Comparison of ENCODE assay signal across 18 cellular contexts in the genomic region with DNA sequence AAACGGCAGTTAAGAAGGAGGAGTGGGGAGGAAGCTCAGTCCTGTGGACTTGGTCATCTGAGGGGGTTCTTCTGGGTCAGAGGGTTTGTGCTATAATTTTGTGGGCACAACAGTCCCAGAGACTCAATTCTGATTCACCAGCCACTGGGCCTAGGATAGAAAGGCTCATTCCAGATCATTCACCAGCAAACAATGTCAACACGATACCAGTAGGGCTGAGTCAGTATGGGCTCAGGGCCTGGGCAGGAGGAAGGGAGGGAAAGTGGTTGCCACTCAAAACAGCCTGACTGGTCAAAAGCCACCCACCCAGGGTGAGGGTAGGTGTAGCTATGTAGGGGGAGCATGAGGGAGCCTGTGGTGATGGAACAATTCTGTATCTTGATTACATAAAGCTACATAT.
A peak's percentile ranks its signal among the peaks of the same experiment; 100 is the strongest.
DNase-seq lines count a peak whose midpoint lies in the region; ATAC-seq, FAIRE-seq and TF ChIP-seq lines count a peak whose summit lies in the region.
"Had no signal": no experiment of that assay in that cellular context is flagged by ENCODE, and none has a peak within 500 bp of the region (broad histone marks: within the 10 kb centered on the region; RNA-seq: fewer than 3 reads in every experiment).

No MANE protein-coding gene starts in this region.

- H3K27me3 Mint-ChIP-seq in effector memory CD8-positive, alpha-beta T cell, result no peaks in the 10 kb centered on the region
- H3K27me3 Mint-ChIP-seq: activated CD8-positive, alpha-beta memory T cell treated with anti-CD3 and anti-CD28 coated beads, Interleukin-2, amount 10 ng/mL, durations not matched to agents 7 days and 5 days had no signal

- CTCF ChIA-PET in HepG2 (lab: Yijun Ruan, JAX; ENCODE audit: low intra/inter-chr PET ratio, low total read pairs), result no interaction called here

- BruUV-seq in HepG2 (replicated peaks; lab: Mats Ljungman, UMichigan), result no TSS peak

- peak overlapping the region in 1 of 2 donors; percentile 26 for H3K27ac Mint-ChIP-seq in effector memory CD8-positive, alpha-beta T cell
- H3K27ac Mint-ChIP-seq: activated CD8-positive, alpha-beta memory T cell treated with anti-CD3 and anti-CD28 coated beads, Interleukin-2, amount 10 ng/mL, durations not matched to agents 7 days and 5 days had no signal

- H3K36me3 Mint-ChIP-seq in effector memory CD8-positive, alpha-beta T cell (ENCODE audit: insufficient read depth), result peaks cover 46% of the 10 kb centered on the region

- no peak for ATAC-seq in HepG2
- ATAC-seq in effector memory CD8-positive, alpha-beta T cell (replicated peaks), result no peak
- ATAC-seq: activated CD8-positive, alpha-beta memory T cell treated with anti-CD3 and anti-CD28 coated beads, Interleukin-2, amount 10 ng/mL, durations not matched to agents 7 days and 5 days; stimulated activated naive CD8-positive, alpha-beta T cell treated with anti-CD3 and anti-CD28 coated beads, Interleukin-15, Interleukin-2, amounts not matched to agents 100 U/mL and 50 U/mL, for 24 hours had no signal

- H4K20me1 ChIP-seq in HepG2 (ENCODE audit: insufficient read depth, low read length) (no peaks in the 10 kb centered on the region), keratinocyte (ENCODE audit: control insufficient read depth, extremely low read depth, insufficient read depth, low read length) (no peaks in the 10 kb centered on the region)

- H3K9me3 ChIP-seq in liver (ENCODE audit: control insufficient read depth in 4 of 4, low read length in 3 of 4), result no peaks in the 10 kb centered on the region
- no peaks in the 10 kb centered on the region for H3K9me3 ChIP-seq in HepG2 (ENCODE audit: low read length)
- no peaks in the 10 kb centered on the region for H3K9me3 ChIP-seq in keratinocyte (ENCODE audit: control insufficient read depth, low read depth, low read length)

- H2AFZ ChIP-seq in HepG2 (ENCODE audit: low read length), result no peak overlapping the region
- H2AFZ ChIP-seq in keratinocyte (ENCODE audit: control insufficient read depth, low read length), result no peak overlapping the region

- H3K27me3 ChIP-seq in liver (ENCODE audit: control insufficient read depth in 4 of 4, insufficient read depth in 4 of 4, low read length in 3 of 4) (no peaks in the 10 kb centered on the region), HepG2 (ENCODE audit: control insufficient read depth in 1 of 2, insufficient read depth in 2 of 2, low read length in 2 of 2) (no peaks in the 10 kb centered on the region), keratinocyte (ENCODE audit: control insufficient read depth, extremely low read depth, insufficient read depth, low read length) (no peaks in the 10 kb centered on the region)

- intact Hi-C loops in HepG2 (cut with micrococcal nuclease; ENCODE audit: unreplicated experiment), result no loop called here

- WGBS in liver, result 80% methylated on average over 2 of the region's 2 CpGs
- WGBS in HepG2 (ENCODE audit: low lambda C conversion rate), result 90% methylated on average over 2 of the region's 2 CpGs

- TF ChIP-seq EP300 in HepG2 (IDR thresholded peaks at IDR 0.05; ENCODE audit: low read depth in 2 of 2, low read length in 2 of 2) (no peak), HepG2 (CRISPR knock-in tag; IDR thresholded peaks at IDR 0.05; ENCODE audit: borderline replicate concordance) (no peak)

- no peak overlapping the region for H3K9ac ChIP-seq in liver (ENCODE audit: low read depth in 1 of 2, low read length in 2 of 2)
- no peak overlapping the region for H3K9ac ChIP-seq in HepG2 (ENCODE audit: insufficient read depth, low read depth, low read length)
- H3K9ac ChIP-seq in keratinocyte (ENCODE audit: control insufficient read depth, extremely low read depth, insufficient read depth, low read length), result no peak overlapping the region

- POLR2A ChIA-PET in HepG2 (lab: Yijun Ruan, JAX), result no interaction called here

- peaks cover 0 to 2% (median 0%) of the 10 kb centered on the region in 4 donors for H3K36me3 ChIP-seq in liver (ENCODE audit: control insufficient read depth in 4 of 4, insufficient read depth in 3 of 4, low read depth in 1 of 4, low read length in 3 of 4)
- H3K36me3 ChIP-seq in HepG2 (replicated peaks in 1 of 2; ENCODE audit: control insufficient read depth in 1 of 2, insufficient read depth in 2 of 2, low read length in 2 of 2), result peaks cover 1 to 22% of the 10 kb centered on the region in 2 experiments; a peak in 2 of 5 replicates
- H3K36me3 ChIP-seq in keratinocyte (ENCODE audit: control insufficient read depth in 2 of 2, extremely low read depth in 1 of 2, insufficient read depth in 2 of 2, low read length in 2 of 2), result peaks cover 0 to 4% of the 10 kb centered on the region in 2 experiments

- TF ChIP-seq RAD21 in liver (IDR thresholded peaks at IDR 0.05), result no peak
- no peak for TF ChIP-seq RAD21 in HepG2 (CRISPR knock-in tag; IDR thresholded peaks at IDR 0.05)

- H3K4me2 ChIP-seq in HepG2 (ENCODE audit: low read depth, low read length), result no peak overlapping the region
- peak overlapping the region; percentile 10 for H3K4me2 ChIP-seq in keratinocyte (ENCODE audit: control insufficient read depth, extremely low read depth, insufficient read depth, low read depth, low read length)

- no peak overlapping the region for H3K4me3 Mint-ChIP-seq in effector memory CD8-positive, alpha-beta T cell
- H3K4me3 Mint-ChIP-seq: activated CD8-positive, alpha-beta memory T cell treated with anti-CD3 and anti-CD28 coated beads, Interleukin-2, amount 10 ng/mL, durations not matched to agents 7 days and 5 days had no signal

- no peak for FAIRE-seq in HepG2 (lab: Jason Lieb, UNC)
- FAIRE-seq in keratinocyte (lab: Jason Lieb, UNC), result peak; percentile 52
- FAIRE-seq: GM18507, islet of Langerhans had no signal

- dilution Hi-C loops in keratinocyte (cut with MboI; ENCODE audit: extremely low pct_ligation_motif_present, low sequenced_read_pairs), result no loop called here

- H3K27ac ChIP-seq in liver (ENCODE audit: low read depth in 1 of 2, low read length in 2 of 2) (no peak overlapping the region), HepG2 (ENCODE audit: extremely low read length, insufficient read depth, low read length) (no peak overlapping the region), keratinocyte (ENCODE audit: control insufficient read depth, insufficient read depth, low read length) (peak overlapping the region; percentile 57)

- H3K79me2 ChIP-seq in HepG2 (ENCODE audit: insufficient read depth, low read length) (no peaks in the 10 kb centered on the region), keratinocyte (ENCODE audit: control insufficient read depth, insufficient read depth, low read length) (no peaks in the 10 kb centered on the region)

- H3K4me3 ChIP-seq in liver (ENCODE audit: low read depth in 1 of 3, low read length in 3 of 3), result no peak overlapping the region
- H3K4me3 ChIP-seq in HepG2 (replicated peaks in 1 of 3; ENCODE audit: insufficient read depth in 1 of 3, low read depth in 2 of 3, low read length in 3 of 3), result no peak overlapping the region
- no peak overlapping the region for H3K4me3 ChIP-seq in keratinocyte (ENCODE audit: control insufficient read depth in 2 of 3, extremely low read depth in 1 of 3, insufficient read depth in 2 of 3, low read depth in 1 of 3, low read length in 3 of 3)

- no peaks in the 10 kb centered on the region for H3K9me1 ChIP-seq in keratinocyte (ENCODE audit: control insufficient read depth, extremely low read depth, insufficient read depth, low read length)

- peaks cover 0 to 6% of the 10 kb centered on the region in 2 donors for H3K4me1 Mint-ChIP-seq in effector memory CD8-positive, alpha-beta T cell (ENCODE audit: low read depth in 2 of 2)

- H3K4me1 ChIP-seq in liver (ENCODE audit: control insufficient read depth in 4 of 4, insufficient read depth in 4 of 4, low read length in 3 of 4), result peaks cover 11 to 27% (median 20%) of the 10 kb centered on the region in 4 donors
- H3K4me1 ChIP-seq in HepG2 (ENCODE audit: insufficient read depth, low read length), result peaks cover 3% of the 10 kb centered on the region; the same call in 1 of the 2 replicates
- peaks cover 13% of the 10 kb centered on the region for H3K4me1 ChIP-seq in keratinocyte (ENCODE audit: control insufficient read depth, extremely low read depth, insufficient read depth, low read length)

- H3K9me3 Mint-ChIP-seq in effector memory CD8-positive, alpha-beta T cell, result no peaks in the 10 kb centered on the region
- H3K9me3 Mint-ChIP-seq: nephron progenitor cell had no signal

- TF ChIP-seq CTCF in liver (IDR thresholded peaks at IDR 0.05; ENCODE audit: low read depth, low read length, missing input control) (no peak), HepG2 (CRISPR knock-in tag; IDR thresholded peaks at IDR 0.05) (no peak), keratinocyte (optimal IDR thresholded peaks at IDR 0.05 in 1 of 3, IDR thresholded peaks at IDR 0.05 in 1 of 3, conservative IDR thresholded peaks at IDR 0.05 in 1 of 3; ENCODE audit: extremely low read depth in 1 of 3, insufficient read depth in 2 of 3, low read length in 3 of 3) (no peak)

- DNase-seq in HepG2 (ENCODE audit: low spot score), result no peak
- DNase-seq in amniotic stem cell (lab: John Stamatoyannopoulos, UW), result peak; percentile 40
- DNase-seq in keratinocyte (ENCODE audit: low read depth, low spot score), result peak; percentile 5
- no peak for DNase-seq in HT-29 (ENCODE audit: low spot score)
- DNase-seq in ecto neural progenitor cell (ENCODE audit: low spot score), result no peak
- DNase-seq in NCI-H1417 treated with DMSO at 0.1 percent for 48 hours (lab: John Stamatoyannopoulos, UW), result no peak
- DNase-seq in effector memory CD8-positive, alpha-beta T cell, result no peak
- DNase-seq: 8988T; activated CD8-positive, alpha-beta memory T cell treated with anti-CD3 and anti-CD28 coated beads, Interleukin-2, amount 10 ng/mL, durations not matched to agents 7 days and 5 days; aorta; DMS79 treated with DMSO at 0.1 percent for 48 hours; erythroblast; NCI-H1694; nephron progenitor cell; stimulated activated naive CD8-positive, alpha-beta T cell treated with anti-CD3 and anti-CD28 coated beads, Interleukin-15, Interleukin-2, amounts not matched to agents 100 U/mL and 50 U/mL, for 24 hours had no signal

- no peak for TF ChIP-seq POLR2A in HepG2 (IDR thresholded peaks at IDR 0.05; ENCODE audit: insufficient read depth in 1 of 2, low read depth in 2 of 2, low read length in 2 of 2)

- in situ Hi-C loops in HepG2 (cut with HindIII; ENCODE audit: extremely low pct_ligation_motif_present, low pct_unique_long_range_greater_than_20kb), result no loop called here

TF ChIP-seq in liver, 16 proteins besides CTCF, POLR2A, EP300 and RAD21:
- TF ChIP-seq HNF4G (IDR thresholded peaks at IDR 0.05), result no peak
- TF ChIP-seq JUND (IDR thresholded peaks at IDR 0.05), result peak in 1 of 2 donors; percentile 5
- peak; percentile 14 for TF ChIP-seq FOXA2 (IDR thresholded peaks at IDR 0.05)
- no peak for TF ChIP-seq FOXA1 (IDR thresholded peaks at IDR 0.05)

TF ChIP-seq in HepG2, 621 proteins besides CTCF, POLR2A, EP300 and RAD21 (continues in another document):
- TF ChIP-seq HNRNPLL (IDR thresholded peaks at IDR 0.05; ENCODE audit: low read depth, low read length, poor library complexity, severe bottlenecking), result no peak

Comparison
In these comparisons a context has a peak if more than half of its experiments do, and no peak if none do; other contexts are left out.
1. DNase-seq: peak in amniotic stem cell (single experiment) and keratinocyte (single experiment); none in HepG2 (single experiment), HT-29 (single experiment), ecto neural progenitor cell (single experiment), NCI-H1417 treated with DMSO at 0.1 percent for 48 hours (single experiment) and effector memory CD8-positive, alpha-beta T cell (0 of 3).